ENCODE assay signal across 20 cellular contexts in genomic region chr2:31227110-31227509, GRCh38. TPM values are rescaled to one million over a fixed set of nuclear protein-coding genes. Genes with fewer than 3 reads are reported as not detected.
DNase-seq lines count a peak whose midpoint lies in the region; ATAC-seq, FAIRE-seq and TF ChIP-seq lines count a peak whose summit lies in the region.
"Had no signal": no experiment of that assay in that cellular context is flagged by ENCODE, and none has a peak within 500 bp of the region (broad histone marks: within the 10 kb centered on the region; RNA-seq: fewer than 3 reads in every experiment).

No MANE protein-coding gene starts in this region.

- H2AFZ ChIP-seq in GM23338 (0 out of 2 replicates have a peak overlapping the region, but pooled peaks have one; percentile 61), osteoblast (ENCODE audit: low read length) (no peak overlapping the region)

- 64 to 74% (median 73%) methylated on average over 6 of the region's 6 CpGs for WGBS in small intestine, 3 donors

- H3K27ac ChIP-seq in BLaER1 treated with 17β-estradiol and CSF1 and Interleukin-3, amounts not matched to agents 10 nM and 100 nM, result peak overlapping the region in 6 of 11 experiments; percentile 4 to 47 (median 40); a peak in 7 of 22 replicates
- H3K27ac ChIP-seq in GM23338 (ENCODE audit: low read depth) (no peak overlapping the region), epithelial cell of prostate (peak overlapping the region; percentile 52), osteoblast (ENCODE audit: low read depth, low read length) (no peak overlapping the region), small intestine (ENCODE audit: low read depth in 1 of 2, low read length in 1 of 2) (no peak overlapping the region)
- H3K27ac ChIP-seq: SK-N-MC had no signal

- no peak overlapping the region for H3K4me3 Mint-ChIP-seq in GM23338
- H3K4me3 Mint-ChIP-seq in activated CD8-positive, alpha-beta T cell treated with anti-CD3 and anti-CD28 coated beads, Interleukin-2, amount 10 ng/mL, durations not matched to agents 7 days and 5 days, result no peak overlapping the region

- H3K27ac Mint-ChIP-seq in GM23338, result no peak overlapping the region
- H3K27ac Mint-ChIP-seq in activated CD8-positive, alpha-beta T cell treated with anti-CD3 and anti-CD28 coated beads, Interleukin-2, amount 10 ng/mL, durations not matched to agents 7 days and 5 days, result no peak overlapping the region

- TF ChIP-seq CTCF in GM23338 (conservative IDR thresholded peaks at IDR 0.05; ENCODE audit: low read depth in 2 of 2) (no peak), osteoblast (IDR thresholded peaks at IDR 0.05; ENCODE audit: extremely low read depth, low read depth, low read length) (no peak)

- POLR2A ChIA-PET in activated CD8-positive, alpha-beta T cell treated with anti-CD3 and anti-CD28 coated beads, Interleukin-2, amount 10 ng/mL, durations not matched to agents 7 days and 5 days (lab: Charles Lee), result no interaction called here

- ATAC-seq in GM23338, result no peak
- no peak for ATAC-seq in activated CD8-positive, alpha-beta T cell treated with anti-CD3 and anti-CD28 coated beads, Interleukin-2, amount 10 ng/mL, durations not matched to agents 7 days and 5 days
- ATAC-seq: HepG2 had no signal

- H3K4me3 ChIP-seq in BLaER1 treated with 17β-estradiol and CSF1 and Interleukin-3, amounts not matched to agents 10 nM and 100 nM, result no peak overlapping the region
- H3K4me3 ChIP-seq in GM23338 (no peak overlapping the region), osteoblast (ENCODE audit: insufficient read depth, low read length) (no peak overlapping the region), small intestine (ENCODE audit: low read depth in 1 of 2, low read length in 2 of 2) (no peak overlapping the region)
- H3K4me3 ChIP-seq: SK-N-MC had no signal

- H3K4me1 ChIP-seq in BLaER1 treated with 17β-estradiol and CSF1 and Interleukin-3, amounts not matched to agents 10 nM and 100 nM, result peaks cover 22 to 54% (median 46%) of the 10 kb centered on the region in 10 experiments
- H3K4me1 ChIP-seq in GM23338 (ENCODE audit: insufficient read depth), result no peaks in the 10 kb centered on the region
- peaks cover 2% of the 10 kb centered on the region for H3K4me1 ChIP-seq in osteoblast (ENCODE audit: insufficient read depth, low read length)
- H3K4me1 ChIP-seq in small intestine (ENCODE audit: control insufficient read depth in 2 of 2, insufficient read depth in 1 of 2, low read depth in 1 of 2, low read length in 1 of 2), result no peaks in the 10 kb centered on the region

- FAIRE-seq in small intestine (lab: Jason Lieb, UNC), result no peak
- FAIRE-seq: GM12891, GM18507, H1, HepG2 had no signal

- no peaks in the 10 kb centered on the region for H3K9me3 ChIP-seq in BLaER1 treated with 17β-estradiol and CSF1 and Interleukin-3, amounts not matched to agents 10 nM and 100 nM (replicated peaks in 1 of 11)
- H3K9me3 ChIP-seq in osteoblast (ENCODE audit: low read depth, low read length), result no peaks in the 10 kb centered on the region
- no peaks in the 10 kb centered on the region for H3K9me3 ChIP-seq in small intestine (ENCODE audit: control insufficient read depth, low read depth)

- H4K20me1 ChIP-seq in BLaER1 treated with 17β-estradiol and CSF1 and Interleukin-3, amounts not matched to agents 10 nM and 100 nM, result no peaks in the 10 kb centered on the region
- H4K20me1 ChIP-seq in GM23338 (replicated peaks; ENCODE audit: insufficient read depth) (no peaks in the 10 kb centered on the region), osteoblast (ENCODE audit: insufficient read depth, low read length) (no peaks in the 10 kb centered on the region)

- no peaks in the 10 kb centered on the region for H3K9me2 ChIP-seq in GM23338 (ENCODE audit: insufficient read depth)

- H3F3A ChIP-seq in GM23338 (replicated peaks; ENCODE audit: low read depth), result no peaks in the 10 kb centered on the region

- DNase-seq in GM23338 (ENCODE audit: low spot score) (no peak), epithelial cell of prostate (ENCODE audit: low read depth, low spot score) (no peak), osteoblast (ENCODE audit: insufficient read length, low spot score, missing footprints) (peak; percentile 41), small intestine (no peak), kidney tubule cell (ENCODE audit: low spot score) (no peak), D341Med (ENCODE audit: low spot score) (no peak)
- DNase-seq in activated CD8-positive, alpha-beta T cell treated with anti-CD3 and anti-CD28 coated beads, Interleukin-2, amount 10 ng/mL, durations not matched to agents 7 days and 5 days, result no peak
- DNase-seq: C1 segment of cervical spinal cord, DND-41, GDM1, KG1, NCI-H2029 treated with DMSO at 0.1 percent for 48 hours, NCI-H2171 treated with DMSO at 0.1 percent for 48 hours had no signal

- H3K27me3 Mint-ChIP-seq in GM23338 (ENCODE audit: insufficient read depth, low read depth, poor library complexity), result peaks cover 2% of the 10 kb centered on the region
- H3K27me3 Mint-ChIP-seq in activated CD8-positive, alpha-beta T cell treated with anti-CD3 and anti-CD28 coated beads, Interleukin-2, amount 10 ng/mL, durations not matched to agents 7 days and 5 days (ENCODE audit: low read depth), result peaks cover 41% of the 10 kb centered on the region

- no peaks in the 10 kb centered on the region for H3K36me3 ChIP-seq in BLaER1 treated with 17β-estradiol and CSF1 and Interleukin-3, amounts not matched to agents 10 nM and 100 nM
- H3K36me3 ChIP-seq in GM23338 (ENCODE audit: insufficient read depth), result no peaks in the 10 kb centered on the region; the same call in 1 of the 2 replicates
- no peaks in the 10 kb centered on the region for H3K36me3 ChIP-seq in osteoblast (ENCODE audit: insufficient read depth, low read length)
- H3K36me3 ChIP-seq in small intestine (ENCODE audit: control insufficient read depth in 2 of 2, insufficient read depth in 2 of 2, low read length in 2 of 2), result no peaks in the 10 kb centered on the region

- H3K4me2 ChIP-seq in BLaER1 treated with 17β-estradiol and CSF1 and Interleukin-3, amounts not matched to agents 10 nM and 100 nM, result peak overlapping the region in 9 of 11 experiments; percentile 23 to 77 (median 69); a peak in 17 of 22 replicates
- H3K4me2 ChIP-seq in GM23338, result no peak overlapping the region
- peak overlapping the region; percentile 40 for H3K4me2 ChIP-seq in osteoblast (ENCODE audit: insufficient read depth, low read length)

- CTCF ChIA-PET in activated CD8-positive, alpha-beta T cell treated with anti-CD3 and anti-CD28 coated beads, Interleukin-2, amount 10 ng/mL, durations not matched to agents 7 days and 5 days (lab: Charles Lee), result no interaction called here

- no peaks in the 10 kb centered on the region for H3K36me3 Mint-ChIP-seq in GM23338 (ENCODE audit: low read depth)
- no peaks in the 10 kb centered on the region for H3K36me3 Mint-ChIP-seq in activated CD8-positive, alpha-beta T cell treated with anti-CD3 and anti-CD28 coated beads, Interleukin-2, amount 10 ng/mL, durations not matched to agents 7 days and 5 days (ENCODE audit: low read depth)

- no peaks in the 10 kb centered on the region for H3K79me2 ChIP-seq in GM23338 (replicated peaks; ENCODE audit: insufficient read depth)
- H3K79me2 ChIP-seq in osteoblast (ENCODE audit: insufficient read depth, low read length), result no peaks in the 10 kb centered on the region

- H3K9ac ChIP-seq in BLaER1 treated with 17β-estradiol and CSF1 and Interleukin-3, amounts not matched to agents 10 nM and 100 nM, result no peak overlapping the region

- H3K4me1 Mint-ChIP-seq in GM23338, result peaks cover 6% of the 10 kb centered on the region
- H3K4me1 Mint-ChIP-seq in activated CD8-positive, alpha-beta T cell treated with anti-CD3 and anti-CD28 coated beads, Interleukin-2, amount 10 ng/mL, durations not matched to agents 7 days and 5 days (ENCODE audit: low read depth), result no peaks in the 10 kb centered on the region

- H3K9me3 Mint-ChIP-seq in GM23338, result no peaks in the 10 kb centered on the region
- no peaks in the 10 kb centered on the region for H3K9me3 Mint-ChIP-seq in activated CD8-positive, alpha-beta T cell treated with anti-CD3 and anti-CD28 coated beads, Interleukin-2, amount 10 ng/mL, durations not matched to agents 7 days and 5 days (ENCODE audit: insufficient read depth)

- no peaks in the 10 kb centered on the region for H3K27me3 ChIP-seq in BLaER1 treated with 17β-estradiol and CSF1 and Interleukin-3, amounts not matched to agents 10 nM and 100 nM
- H3K27me3 ChIP-seq in GM23338 (ENCODE audit: insufficient read depth) (no peaks in the 10 kb centered on the region), osteoblast (ENCODE audit: insufficient read depth, low read length) (peaks cover 15% of the 10 kb centered on the region), small intestine (ENCODE audit: control insufficient read depth in 2 of 2, insufficient read depth in 2 of 2, low read length in 2 of 2) (no peaks in the 10 kb centered on the region)

TF ChIP-seq in GM23338, 12 proteins besides CTCF, POLR2A, EP300 and RAD21 (continues in another document):
- TF ChIP-seq ETS1 (IDR thresholded peaks at IDR 0.05) (no peak), ZNF331 (CRISPR knock-in tag; IDR thresholded peaks at IDR 0.05; ENCODE audit: low read depth) (no peak), NANOG (IDR thresholded peaks at IDR 0.05; ENCODE audit: borderline replicate concordance) (no peak), POLR2AphosphoS5 (IDR thresholded peaks at IDR 0.05; ENCODE audit: low read depth) (no peak), ZNF114 (CRISPR knock-in tag; IDR thresholded peaks at IDR 0.05) (no peak), STAT1 (IDR thresholded peaks at IDR 0.05; ENCODE audit: unreplicated experiment) (no peak)

RNA-seq across cellular contexts. Expression of gene EHD3, which starts 6.8 kb away (rescaled TPM):
- 11.9 and 12.6 TPM in 2 replicates for total RNA-seq in GM23338 (2014; rRNA removed; shearing (Covaris generic))
- polyA plus RNA-seq in GM23338 (2016; fragmentation: Nextera tagmentation; extraction: Ambion mirVana) (2.8 and 3.3 TPM in 2 replicates), small intestine (1 to 10 TPM in 2 of 3 donors, under 1 TPM in 1; 0.22 to 2.7 (median 1.1) TPM)
- 16.3 and 17.4 TPM in 2 replicates for total RNA-seq in osteoblast
- total RNA-seq in activated CD8-positive, alpha-beta T cell treated with anti-CD3 and anti-CD28 coated beads, Interleukin-2, amount 10 ng/mL, durations not matched to agents 7 days and 5 days, result under 1 TPM; 0.05 to 0.21 TPM

RNA-seq across cellular contexts. Expression of gene CAPN14, which starts 9.8 kb away (rescaled TPM):
- total RNA-seq in GM23338 (2014; rRNA removed; shearing (Covaris generic)), result 0.54 TPM in 1 of 2 replicates, not detected in the other
- polyA plus RNA-seq in GM23338 (2016; fragmentation: Nextera tagmentation; extraction: Ambion mirVana) (0.15 TPM in 1 of 2 replicates, not detected in the other), small intestine (under 1 TPM in 1 of 3 donors, not detected in 2; 0.06 TPM)
- total RNA-seq in osteoblast, result under 0.01 TPM in 2 replicates
- not detected for total RNA-seq in activated CD8-positive, alpha-beta T cell treated with anti-CD3 and anti-CD28 coated beads, Interleukin-2, amount 10 ng/mL, durations not matched to agents 7 days and 5 days
- total RNA-seq: HepG2, NCI-H460 had no signal
- polyA plus RNA-seq: H1, HepG2 had no signal

Comparison
In these comparisons a context has a peak if more than half of its experiments do, and no peak if none do; other contexts are left out.
1. H3K27ac ChIP-seq: peak in BLaER1 treated with 17β-estradiol and CSF1 and Interleukin-3, amounts not matched to agents 10 nM and 100 nM (6 of 11) and epithelial cell of prostate (single experiment); none in GM23338 (single experiment), osteoblast (single experiment) and small intestine (0 of 2).
2. RNA of gene EHD3, which starts 6.8 kb away (total RNA-seq): 16.3 to 17.4 TPM in osteoblast and 11.9 to 12.6 TPM in GM23338; 0.05 to 0.21 TPM in activated CD8-positive, alpha-beta T cell treated with anti-CD3 and anti-CD28 coated beads, Interleukin-2, amount 10 ng/mL, durations not matched to agents 7 days and 5 days; every median in the first group is over 10 times any median in the second.